11 cellular contexts compared by ENCODE assay signal in genomic region chr16:23821467-23821866, GRCh38. TPM values are rescaled to one million over a fixed set of nuclear protein-coding genes. Genes with fewer than 3 reads are reported as not detected.
"Had no signal": no experiment of that assay in that cellular context is flagged by ENCODE, and none has a peak within 500 bp of the region (broad histone marks: within the 10 kb centered on the region; RNA-seq: fewer than 3 reads in every experiment).

No MANE protein-coding gene starts in this region.

- H3K36me3 ChIP-seq: HAP-1 had no signal

- H3K9ac ChIP-seq: GM23248 had no signal

- H3K27ac Mint-ChIP-seq: HFFc6, IgD-negative memory B cell had no signal

- H3K9me3 ChIP-seq: HAP-1 had no signal

- FAIRE-seq: HepG2 had no signal

- H2AFZ ChIP-seq: GM23248 had no signal

- H3K36me3 Mint-ChIP-seq: IgD-negative memory B cell had no signal

- H3K9me3 Mint-ChIP-seq: HFFc6, IgD-negative memory B cell had no signal

- H3K4me1 ChIP-seq: HAP-1 had no signal

- H3K4me3 Mint-ChIP-seq: HFFc6, IgD-negative memory B cell had no signal

- ATAC-seq: HCT116, HepG2 had no signal

- H3K4me3 ChIP-seq: GM23248, HAP-1 had no signal

- H3K27ac ChIP-seq: GM23248, HL-60 had no signal

- DNase-seq: GM23248, GOT3, H7, HFFc6, KG1 had no signal

RNA-seq across cellular contexts. Expression of gene PRKCB, which starts 14.3 kb away (rescaled TPM):
- total RNA-seq: GM23248, HepG2, HFFc6, HT1080 had no signal
- polyA plus RNA-seq: GM23248 had no signal
